ENCODE assay signal across 8 cellular contexts in genomic region chrX:84501798-84502628, GRCh38. TPM values are rescaled to one million over a fixed set of nuclear protein-coding genes. Genes with fewer than 3 reads are reported as not detected.
DNase-seq lines count a peak whose midpoint lies in the region; ATAC-seq, FAIRE-seq and TF ChIP-seq lines count a peak whose summit lies in the region.

Gene HDX, minus strand, starts transcription at chrX:84502453. Its CDS starts 27,056 bp downstream, at chrX:84475397.

- no peak within 1 kb of the TSS for H2BK5ac ChIP-seq in mesendoderm (ENCODE audit: low read length)

- peak within 1 kb of the TSS; percentile 88 for H3K18ac ChIP-seq in mesendoderm (ENCODE audit: low read length)

- peak within 1 kb of the TSS; percentile 97 for H2AFZ ChIP-seq in endothelial cell of umbilical vein (ENCODE audit: low read depth, low read length)

- H3K9me1 ChIP-seq in endothelial cell of umbilical vein (replicated peaks; ENCODE audit: control insufficient read depth, extremely low read depth, insufficient read depth, low read length): no peaks in the 10 kb centered on the region

- TF ChIP-seq POLR2A in endothelial cell of umbilical vein (IDR thresholded peaks at IDR 0.05; ENCODE audit: low read depth, low read length): no peak

- H3K27ac ChIP-seq in endothelial cell of umbilical vein (ENCODE audit: insufficient read depth, low read depth, low read length) (peak within 1 kb of the TSS; percentile 96), mesendoderm (ENCODE audit: low read depth, low read length) (peak within 1 kb of the TSS; percentile 55)

- POLR2A ChIA-PET in endothelial cell of umbilical vein (lab: Charles Lee): no interaction called here

- no CpG with 5 or more reads among the region's 38 CpGs for WGBS in mesendoderm (ENCODE audit: extremely low coverage, insufficient coverage, low lambda C conversion rate)

- H3K27me3 ChIP-seq in endothelial cell of umbilical vein (ENCODE audit: control insufficient read depth in 2 of 2, insufficient read depth in 2 of 2, low read length in 2 of 2) (no peaks in the 10 kb centered on the region), mesendoderm (ENCODE audit: insufficient read depth, low read length, poor library complexity) (no peaks in the 10 kb centered on the region)

- intact Hi-C loops in endothelial cell of umbilical vein (cut with micrococcal nuclease): no loop called here

- no peak within 1 kb of the TSS for H2AK5ac ChIP-seq in mesendoderm (ENCODE audit: low read length)

- H3K4ac ChIP-seq in mesendoderm (ENCODE audit: low read depth, low read length): no peak within 1 kb of the TSS

- TSS peak; percentile 54 for BruUV-seq in endothelial cell of umbilical vein (replicated peaks; lab: Mats Ljungman, UMichigan)

- CTCF ChIA-PET in endothelial cell of umbilical vein (lab: Charles Lee): interaction anchor here (0.9 to 1.4 kb wide), 2 partner anchors 162 to 456 kb away, joined by 3 read pairs; no protein-coding TSS in a partner anchor

- no peak within 1 kb of the TSS for H2BK15ac ChIP-seq in mesendoderm (replicated peaks; ENCODE audit: low read depth)

- H2BK120ac ChIP-seq in mesendoderm (ENCODE audit: low read depth, low read length): no peak within 1 kb of the TSS

- ATAC-seq in GM18870 (IDR thresholded peaks at IDR 0.05; ENCODE audit: unreplicated experiment) (peak; percentile 84), HG03139 (IDR thresholded peaks at IDR 0.05; ENCODE audit: unreplicated experiment) (peak; percentile 91)

- peak within 1 kb of the TSS; percentile 90 for H3K4me2 ChIP-seq in endothelial cell of umbilical vein (ENCODE audit: insufficient read depth, low read length)
- peak within 1 kb of the TSS; percentile 49 for H3K4me2 ChIP-seq in mesendoderm (ENCODE audit: low read length)

- DNase-seq in 8988T: peak; percentile 4
- peak; percentile 88 for DNase-seq in NCI-H69 (lab: John Stamatoyannopoulos, UW)
- DNase-seq in activated CD8-positive, alpha-beta memory T cell treated with anti-CD3 and anti-CD28 coated beads, Interleukin-2, amount 50 U/mL, for 4 hours: peak; percentile 60
- DNase-seq in endothelial cell of umbilical vein (ENCODE audit: low read depth, low spot score): peak; percentile 87
- DNase-seq in mesendoderm: peak; percentile 79
- DNase-seq in stimulated activated CD8-positive, alpha-beta memory T cell treated with anti-CD3 and anti-CD28 coated beads, Interleukin-12 subunit alpha, Interleukin-12 subunit beta, amount 100 ng/mL, for 1 hour (ENCODE audit: low read depth): peak; percentile 30

- no peak within 1 kb of the TSS for H4K5ac ChIP-seq in mesendoderm (ENCODE audit: low read length)

- H3K79me2 ChIP-seq in endothelial cell of umbilical vein (ENCODE audit: control insufficient read depth, insufficient read depth, low read length): no peaks in the 10 kb centered on the region
- H3K79me2 ChIP-seq in mesendoderm (ENCODE audit: control insufficient read depth, insufficient read depth, low read length): no peaks in the 10 kb centered on the region

- no peak within 1 kb of the TSS for H4K8ac ChIP-seq in mesendoderm (ENCODE audit: low read depth, low read length)

- H3K9ac ChIP-seq in endothelial cell of umbilical vein (replicated peaks; ENCODE audit: extremely low read depth, insufficient read depth, low read length): peak within 1 kb of the TSS; percentile 95
- peak within 1 kb of the TSS; percentile 86 for H3K9ac ChIP-seq in mesendoderm (ENCODE audit: low read length)

- H3K4me3 ChIP-seq in endothelial cell of umbilical vein (replicated peaks in 1 of 3; ENCODE audit: insufficient read depth in 1 of 3, low read depth in 1 of 3, low read length in 3 of 3) (peak within 1 kb of the TSS; percentile 83 to 93 (median 92)), mesendoderm (ENCODE audit: low read length) (peak within 1 kb of the TSS; percentile 73)

- H3K79me1 ChIP-seq in mesendoderm (ENCODE audit: low read length): no peaks in the 10 kb centered on the region

- H3K36me3 ChIP-seq in endothelial cell of umbilical vein (ENCODE audit: control insufficient read depth in 2 of 2, extremely low read depth in 1 of 2, insufficient read depth in 2 of 2, low read length in 2 of 2): no peaks in the 10 kb centered on the region
- no peaks in the 10 kb centered on the region for H3K36me3 ChIP-seq in mesendoderm (ENCODE audit: control insufficient read depth, insufficient read depth, low read length)

- FAIRE-seq in endothelial cell of umbilical vein (lab: Jason Lieb, UNC): peak; percentile 90

- no peaks in the 10 kb centered on the region for H3K9me3 ChIP-seq in endothelial cell of umbilical vein (replicated peaks; ENCODE audit: control insufficient read depth, insufficient read depth, low read length)

- peak within 1 kb of the TSS; percentile 91 for H3K56ac ChIP-seq in mesendoderm (ENCODE audit: low read length)

- dilution Hi-C loops in endothelial cell of umbilical vein (cut with MboI; ENCODE audit: extremely low pct_ligation_motif_present, low sequenced_read_pairs): no loop called here

- H3K4me1 ChIP-seq in endothelial cell of umbilical vein (ENCODE audit: control insufficient read depth, extremely low read depth, insufficient read depth, low read length) (peaks cover 2% of the 10 kb centered on the region), mesendoderm (ENCODE audit: control insufficient read depth, low read depth, low read length) (no peaks in the 10 kb centered on the region)

- no peak within 1 kb of the TSS for H3K23ac ChIP-seq in mesendoderm (ENCODE audit: low read length)

- no peaks in the 10 kb centered on the region for H4K20me1 ChIP-seq in endothelial cell of umbilical vein (replicated peaks; ENCODE audit: control insufficient read depth, extremely low read depth, insufficient read depth, low read length)

- TF ChIP-seq CTCF in endothelial cell of umbilical vein (IDR thresholded peaks at IDR 0.05; ENCODE audit: extremely low read depth in 1 of 2, insufficient read depth in 1 of 2, low read depth in 1 of 2, low read length in 2 of 2): no peak

TF ChIP-seq in endothelial cell of umbilical vein, 7 proteins besides CTCF, POLR2A, EP300 and RAD21:
- TF ChIP-seq POLR2AphosphoS5 (IDR thresholded peaks at IDR 0.05; ENCODE audit: insufficient read depth, low read depth, low read length) (no peak), GATA2 (IDR thresholded peaks at IDR 0.05; ENCODE audit: insufficient read depth, insufficient read length, low read depth, low read length) (no peak), MYC (IDR thresholded peaks at IDR 0.05; ENCODE audit: low read depth, low read length) (no peak), JUN (IDR thresholded peaks at IDR 0.05; ENCODE audit: borderline replicate concordance, insufficient read depth, insufficient read length, low read depth) (no peak), EZH2 (IDR thresholded peaks at IDR 0.05; ENCODE audit: borderline replicate concordance, low read depth, low read length, severe bottlenecking) (no peak), MAX (IDR thresholded peaks at IDR 0.05; ENCODE audit: insufficient read depth, insufficient read length) (no peak), FOS (IDR thresholded peaks at IDR 0.05; ENCODE audit: borderline replicate concordance, insufficient read depth, low read length) (no peak)

RNA-seq across cellular contexts. Expression of gene HDX, which starts in this region (rescaled TPM):
- 6.1 and 8.2 TPM in 2 replicates for total RNA-seq in endothelial cell of umbilical vein
- 1.6 and 2.3 TPM in 2 replicates for polyA plus RNA-seq in endothelial cell of umbilical vein
- 2.2 and 2.8 TPM in 2 replicates for polyA plus RNA-seq in endothelial cell of umbilical vein (2011; cell fraction: cytosol; rRNA removed)
- polyA plus RNA-seq in endothelial cell of umbilical vein (2011; cell fraction: nucleus; rRNA removed): 6.9 and 7.2 TPM in 2 replicates
- 4.2 and 5.9 TPM in 2 replicates for polyA plus RNA-seq in endothelial cell of umbilical vein (2012)
- 8.7 and 9.3 TPM in 2 replicates for polyA minus RNA-seq in endothelial cell of umbilical vein
- not detected for polyA minus RNA-seq in endothelial cell of umbilical vein (2011; cell fraction: cytosol; rRNA and poly(A)+ RNA removed)
- polyA minus RNA-seq in endothelial cell of umbilical vein (2011; cell fraction: nucleus; rRNA and poly(A)+ RNA removed): 34.3 and 42.9 TPM in 2 replicates
- polyA plus RNA-seq in mesendoderm (2013, experiment 1 of 2): 7.2 TPM
- polyA plus RNA-seq in mesendoderm (2013, experiment 2 of 2): 8.1 TPM

Comparison
In these comparisons a context has a peak if more than half of its experiments do, and no peak if none do; other contexts are left out.
1. Peak in every context shown above with its lines: DNase-seq, ATAC-seq, H3K4me3 ChIP-seq and H3K27ac ChIP-seq.
2. DNase-seq: peak in every context shown above with its lines; median percentile 88 in NCI-H69; 87 in endothelial cell of umbilical vein; 79 in mesendoderm; 60 in activated CD8-positive, alpha-beta memory T cell treated with anti-CD3 and anti-CD28 coated beads, Interleukin-2, amount 50 U/mL, for 4 hours; 30 in stimulated activated CD8-positive, alpha-beta memory T cell treated with anti-CD3 and anti-CD28 coated beads, Interleukin-12 subunit alpha, Interleukin-12 subunit beta, amount 100 ng/mL, for 1 hour; 4 in 8988T.